In the genomic region with DNA sequence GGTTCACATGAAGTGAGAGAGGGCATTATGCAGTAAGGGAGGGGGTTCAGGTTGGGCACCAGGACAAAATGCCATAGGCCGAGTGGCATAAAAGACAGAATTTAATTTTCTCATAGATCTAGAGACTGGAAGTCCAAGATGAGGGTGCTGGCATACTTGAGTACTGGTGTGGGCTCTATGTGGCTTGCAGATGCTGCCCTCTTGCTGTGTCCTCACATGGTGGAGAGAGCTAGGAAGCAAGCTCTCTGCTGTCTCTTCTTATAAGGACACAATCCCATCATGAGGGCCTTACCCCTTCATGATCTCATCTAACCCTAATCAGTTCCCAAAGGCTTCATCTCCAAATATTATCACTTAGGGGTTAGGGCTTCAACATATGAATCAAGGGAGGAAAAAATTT, we compare ENCODE assay signal across 15 cellular contexts.
"Had no signal": no experiment of that assay in that cellular context is flagged by ENCODE, and none has a peak within 500 bp of the region (broad histone marks: within the 10 kb centered on the region; RNA-seq: fewer than 3 reads in every experiment).

No MANE protein-coding gene starts in this region.

- H3K4me3 ChIP-seq: cardiac muscle cell, dorsolateral prefrontal cortex, esophagus squamous epithelium, right atrium auricular region, skin epidermis, tibial nerve had no signal

- H3K9me3 ChIP-seq: esophagus squamous epithelium, right atrium auricular region, tibial nerve had no signal

- H3K27me3 ChIP-seq: cardiac muscle cell, dorsolateral prefrontal cortex, esophagus squamous epithelium, right atrium auricular region, tibial nerve had no signal

- DNase-seq: activated CD4-positive, CD25-positive, alpha-beta regulatory T cell treated with anti-CD3 and anti-CD28 coated beads, Interleukin-2, amount 50 U/mL, for 72 hours; activated naive CD8-positive, alpha-beta T cell treated with anti-CD3 and anti-CD28 coated beads, Interleukin-2, amount 50 U/mL, for 24 hours; activated T-cell treated with anti-CD3 and anti-CD28 coated beads for 4 hours; esophagus squamous epithelium; foreskin melanocyte; stimulated activated naive CD4-positive, alpha-beta T cell treated with Interleukin-2 at 50 U/mL for 16 hours; substantia nigra; SW 1271 had no signal

- H3K9me3 Mint-ChIP-seq: activated naive CD8-positive, alpha-beta T cell treated with anti-CD3 and anti-CD28 coated beads, Interleukin-2, amount 50 U/mL, for 24 hours; nephron had no signal

- H3K27ac Mint-ChIP-seq: activated naive CD8-positive, alpha-beta T cell treated with anti-CD3 and anti-CD28 coated beads, Interleukin-2, amount 50 U/mL, for 24 hours; nephron; progenitor cell of endocrine pancreas had no signal

- H3K4me1 Mint-ChIP-seq: nephron had no signal

- H3K4me1 ChIP-seq: esophagus squamous epithelium, right atrium auricular region, tibial nerve had no signal

- H3K36me3 ChIP-seq: cardiac muscle cell, esophagus squamous epithelium, right atrium auricular region, tibial nerve had no signal

- H3K4me3 Mint-ChIP-seq: activated naive CD8-positive, alpha-beta T cell treated with anti-CD3 and anti-CD28 coated beads, Interleukin-2, amount 50 U/mL, for 24 hours; nephron had no signal

- H3K27ac ChIP-seq: cardiac muscle cell, dorsolateral prefrontal cortex, esophagus squamous epithelium, right atrium auricular region, skin epidermis, tibial nerve had no signal

- H3K27me3 Mint-ChIP-seq: activated naive CD8-positive, alpha-beta T cell treated with anti-CD3 and anti-CD28 coated beads, Interleukin-2, amount 50 U/mL, for 24 hours; progenitor cell of endocrine pancreas had no signal
